ENCODE assay signal across 15 cellular contexts in genomic region chr17:59779521-59779920, GRCh38.
DNase-seq lines count a peak whose midpoint lies in the region; ATAC-seq and TF ChIP-seq lines count a peak whose summit lies in the region.
"Had no signal": no experiment of that assay in that cellular context is flagged by ENCODE, and none has a peak within 500 bp of the region (broad histone marks: within the 10 kb centered on the region; RNA-seq: fewer than 3 reads in every experiment).

No MANE protein-coding gene starts in this region.

- TF ChIP-seq CTCF in HCT116 (IDR thresholded peaks at IDR 0.05 in 2 of 3, conservative IDR thresholded peaks at IDR 0.05 in 1 of 3; ENCODE audit: borderline replicate concordance in 1 of 3, insufficient read depth in 1 of 3, low read depth in 2 of 3, low read length in 2 of 3) (no peak), GM13976 (IDR thresholded peaks at IDR 0.05; ENCODE audit: borderline replicate concordance, control extremely low read depth, extremely low read depth, insufficient read depth, missing control alignments) (no peak)

- no peaks in the 10 kb centered on the region for H3K9me2 ChIP-seq in HCT116 (ENCODE audit: insufficient read depth)

- H4K20me1 ChIP-seq in HCT116 (ENCODE audit: insufficient read depth) = no peaks in the 10 kb centered on the region

- RAD21 ChIA-PET in HCT116 (lab: Charles Lee; ENCODE audit: low non-redundant PET in 1 of 2, low total read pairs in 2 of 2, uncharacterized antibody in 2 of 2, unreplicated experiment in 2 of 2) = no interaction called here

- no peak overlapping the region for H3K4me3 ChIP-seq in HCT116 (replicated peaks in 1 of 2; ENCODE audit: low read depth in 1 of 2, low read length in 2 of 2)
- H3K4me3 ChIP-seq: SJCRH30, skin epidermis had no signal

- CTCF ChIA-PET in HCT116 (lab: Charles Lee) = interaction anchor here (0.6 to 3.0 kb wide), 3 partner anchors 10 to 26 kb away, joined by 3 to 14 read pairs (median 4); no protein-coding TSS in a partner anchor

- peak overlapping the region; percentile 43 for H3K4me3 Mint-ChIP-seq in T-helper 1 cell treated with Interleukin-12 subunit alpha and Interleukin-12 subunit beta and Interleukin-4 antibody, amounts not matched to agents 30 μg/mL and 1 μg/mL, for 36 hours
- no peak overlapping the region for H3K4me3 Mint-ChIP-seq in activated naive CD8-positive, alpha-beta T cell treated with anti-CD3 and anti-CD28 coated beads, Interleukin-2, amount 10 ng/mL, durations not matched to agents 7 days and 5 days
- H3K4me3 Mint-ChIP-seq in natural killer cell treated with Interleukin-12 subunit alpha and Interleukin-12 subunit beta and Interleukin-15 and Interleukin-18, amount 100 ng/mL, for 72 hours = no peak overlapping the region

- H3K4me1 Mint-ChIP-seq in T-helper 1 cell treated with Interleukin-12 subunit alpha and Interleukin-12 subunit beta and Interleukin-4 antibody, amounts not matched to agents 30 μg/mL and 1 μg/mL, for 36 hours (ENCODE audit: low read depth) = peaks cover 49% of the 10 kb centered on the region
- peaks cover 37% of the 10 kb centered on the region for H3K4me1 Mint-ChIP-seq in activated naive CD8-positive, alpha-beta T cell treated with anti-CD3 and anti-CD28 coated beads, Interleukin-2, amount 10 ng/mL, durations not matched to agents 7 days and 5 days
- H3K4me1 Mint-ChIP-seq in natural killer cell treated with Interleukin-12 subunit alpha and Interleukin-12 subunit beta and Interleukin-15 and Interleukin-18, amount 100 ng/mL, for 72 hours (ENCODE audit: low read depth in 2 of 2) = peaks cover 33% of the 10 kb centered on the region in 2 donors

- peak overlapping the region; percentile 36 for H3K27ac ChIP-seq in HCT116 (ENCODE audit: low read depth, low read length)
- H3K27ac ChIP-seq: SJCRH30 had no signal

- H3K4me2 ChIP-seq in HCT116 (ENCODE audit: low read length) = peak overlapping the region; percentile 27

- DNase-seq in T-helper 1 cell (no peak), HCT116 (ENCODE audit: low read depth, low spot score) (no peak), GM13976 (ENCODE audit: low spot score) (no peak), NCI-H82 treated with DMSO at 0.1 percent for 48 hours (lab: John Stamatoyannopoulos, UW; ENCODE audit: unreplicated experiment) (no peak), NCI-H510A treated with DMSO at 0.1 percent for 48 hours (lab: John Stamatoyannopoulos, UW) (no peak)
- no peak for DNase-seq in activated naive CD8-positive, alpha-beta T cell treated with anti-CD3 and anti-CD28 coated beads, Interleukin-2, amount 10 ng/mL, durations not matched to agents 7 days and 5 days
- no peak for DNase-seq in natural killer cell treated with Interleukin-12 subunit alpha and Interleukin-12 subunit beta and Interleukin-15 and Interleukin-18, amount 100 ng/mL, for 72 hours (ENCODE audit: low spot score)
- DNase-seq: 8988T; central memory CD4-positive, alpha-beta T cell; Karpas-422; NCI-H146; NCI-H345; SJCRH30 had no signal

- no peak for TF ChIP-seq RAD21 in HCT116 (IDR thresholded peaks at IDR 0.05; ENCODE audit: low read depth)

- H3K4me1 ChIP-seq in HCT116 (ENCODE audit: control insufficient read depth in 1 of 2, insufficient read depth in 2 of 2, low read length in 2 of 2) = peaks cover 61 to 68% of the 10 kb centered on the region in 2 experiments

- H3K9ac ChIP-seq in HCT116 (ENCODE audit: low read length) = peak overlapping the region; percentile 13

- POLR2A ChIA-PET in HCT116 (lab: Charles Lee) = interaction anchor here (0.9 to 12.5 kb wide), 4 partner anchors 11 to 62 kb away, joined by 3 to 411 read pairs (median 40); no protein-coding TSS in a partner anchor
- POLR2A ChIA-PET in activated naive CD8-positive, alpha-beta T cell treated with anti-CD3 and anti-CD28 coated beads, Interleukin-2, amount 10 ng/mL, durations not matched to agents 7 days and 5 days (lab: Charles Lee) = interaction anchor here (1.5 kb wide), 1 partner anchor 9 kb away, joined by 4 read pairs; no protein-coding TSS in a partner anchor

- H3K9me3 Mint-ChIP-seq in T-helper 1 cell treated with Interleukin-12 subunit alpha and Interleukin-12 subunit beta and Interleukin-4 antibody, amounts not matched to agents 30 μg/mL and 1 μg/mL, for 36 hours = peaks cover 6% of the 10 kb centered on the region
- peaks cover 4% of the 10 kb centered on the region for H3K9me3 Mint-ChIP-seq in activated naive CD8-positive, alpha-beta T cell treated with anti-CD3 and anti-CD28 coated beads, Interleukin-2, amount 10 ng/mL, durations not matched to agents 7 days and 5 days
- H3K9me3 Mint-ChIP-seq in natural killer cell treated with Interleukin-12 subunit alpha and Interleukin-12 subunit beta and Interleukin-15 and Interleukin-18, amount 100 ng/mL, for 72 hours = no peaks in the 10 kb centered on the region

- no TSS peak for BruUV-seq in HCT116 (replicated peaks; lab: Mats Ljungman, UMichigan)

- TF ChIP-seq POLR2A in HCT116 (IDR thresholded peaks at IDR 0.05; ENCODE audit: borderline replicate concordance, extremely low read depth, insufficient read depth, insufficient read length) = no peak

- no peaks in the 10 kb centered on the region for H3K27me3 ChIP-seq in HCT116 (ENCODE audit: insufficient read depth, low read length)
- H3K27me3 ChIP-seq: SJCRH30 had no signal

- H3K27me3 Mint-ChIP-seq in T-helper 1 cell treated with Interleukin-12 subunit alpha and Interleukin-12 subunit beta and Interleukin-4 antibody, amounts not matched to agents 30 μg/mL and 1 μg/mL, for 36 hours (ENCODE audit: low read depth) = no peaks in the 10 kb centered on the region
- H3K27me3 Mint-ChIP-seq in activated naive CD8-positive, alpha-beta T cell treated with anti-CD3 and anti-CD28 coated beads, Interleukin-2, amount 10 ng/mL, durations not matched to agents 7 days and 5 days = no peaks in the 10 kb centered on the region
- no peaks in the 10 kb centered on the region for H3K27me3 Mint-ChIP-seq in natural killer cell treated with Interleukin-12 subunit alpha and Interleukin-12 subunit beta and Interleukin-15 and Interleukin-18, amount 100 ng/mL, for 72 hours

- peaks cover 0 to 16% of the 10 kb centered on the region in 2 experiments; a peak in 2 of 4 replicates for H3K36me3 ChIP-seq in HCT116 (ENCODE audit: control insufficient read depth in 1 of 2, insufficient read depth in 2 of 2, low read length in 2 of 2)

- intact Hi-C loops in HCT116 (cut with micrococcal nuclease) = no loop called here

- peaks cover 49% of the 10 kb centered on the region for H3K36me3 Mint-ChIP-seq in T-helper 1 cell treated with Interleukin-12 subunit alpha and Interleukin-12 subunit beta and Interleukin-4 antibody, amounts not matched to agents 30 μg/mL and 1 μg/mL, for 36 hours (ENCODE audit: low read depth)
- H3K36me3 Mint-ChIP-seq in activated naive CD8-positive, alpha-beta T cell treated with anti-CD3 and anti-CD28 coated beads, Interleukin-2, amount 10 ng/mL, durations not matched to agents 7 days and 5 days = peaks cover 38% of the 10 kb centered on the region
- H3K36me3 Mint-ChIP-seq in natural killer cell treated with Interleukin-12 subunit alpha and Interleukin-12 subunit beta and Interleukin-15 and Interleukin-18, amount 100 ng/mL, for 72 hours = peaks cover 22% of the 10 kb centered on the region

- no peak overlapping the region for H2AFZ ChIP-seq in HCT116 (ENCODE audit: low read depth, low read length, poor library complexity, severe bottlenecking)

- no peaks in the 10 kb centered on the region for H3K9me3 ChIP-seq in HCT116 (ENCODE audit: control insufficient read depth in 1 of 2, insufficient read depth in 1 of 2, low read depth in 1 of 2, low read length in 2 of 2)
- H3K9me3 ChIP-seq: SJCRH30 had no signal

- H3K27ac Mint-ChIP-seq in T-helper 1 cell treated with Interleukin-12 subunit alpha and Interleukin-12 subunit beta and Interleukin-4 antibody, amounts not matched to agents 30 μg/mL and 1 μg/mL, for 36 hours = peak overlapping the region; percentile 45
- H3K27ac Mint-ChIP-seq in activated naive CD8-positive, alpha-beta T cell treated with anti-CD3 and anti-CD28 coated beads, Interleukin-2, amount 10 ng/mL, durations not matched to agents 7 days and 5 days = peak overlapping the region; percentile 8
- peak overlapping the region; percentile 38 to 78 for H3K27ac Mint-ChIP-seq in natural killer cell treated with Interleukin-12 subunit alpha and Interleukin-12 subunit beta and Interleukin-15 and Interleukin-18, amount 100 ng/mL, for 72 hours

- H3K79me2 ChIP-seq in HCT116 (ENCODE audit: insufficient read depth, low read length) = peaks cover 20% of the 10 kb centered on the region

- ATAC-seq in HCT116 = no peak
- ATAC-seq in activated naive CD8-positive, alpha-beta T cell treated with anti-CD3 and anti-CD28 coated beads, Interleukin-2, amount 10 ng/mL, durations not matched to agents 7 days and 5 days (ENCODE audit: low read depth) = no peak
- no peak for ATAC-seq in natural killer cell treated with Interleukin-12 subunit alpha and Interleukin-12 subunit beta and Interleukin-15 and Interleukin-18, amount 100 ng/mL, for 72 hours

- in situ Hi-C loops in GM13976 (cut with MboI; ENCODE audit: low sequenced_read_pairs, unreplicated experiment) = no loop called here

TF ChIP-seq in HCT116, 20 proteins besides CTCF, POLR2A, EP300 and RAD21 (continues in another document):
- TF ChIP-seq SP1 (IDR thresholded peaks at IDR 0.05; ENCODE audit: low read depth) (no peak), CBX3 (IDR thresholded peaks at IDR 0.05; ENCODE audit: low read depth) (no peak), MAX (IDR thresholded peaks at IDR 0.05) (no peak), ZFX (IDR thresholded peaks at IDR 0.05) (no peak), TCF7L2 (IDR thresholded peaks at IDR 0.05; ENCODE audit: borderline replicate concordance, extremely low read depth, insufficient read depth, insufficient read length) (no peak), ZBTB33 (IDR thresholded peaks at IDR 0.05; ENCODE audit: extremely low read depth, insufficient replicate concordance, low read length) (no peak)

Comparison
In these comparisons a context has a peak if more than half of its experiments do, and no peak if none do; other contexts are left out.
1. H3K27ac Mint-ChIP-seq: peak in every context shown above with its lines; median percentile 58 in natural killer cell treated with Interleukin-12 subunit alpha and Interleukin-12 subunit beta and Interleukin-15 and Interleukin-18, amount 100 ng/mL, for 72 hours; 45 in T-helper 1 cell treated with Interleukin-12 subunit alpha and Interleukin-12 subunit beta and Interleukin-4 antibody, amounts not matched to agents 30 μg/mL and 1 μg/mL, for 36 hours; 8 in activated naive CD8-positive, alpha-beta T cell treated with anti-CD3 and anti-CD28 coated beads, Interleukin-2, amount 10 ng/mL, durations not matched to agents 7 days and 5 days.